ENCODE assay signal across 9 cellular contexts in genomic region chr1:117370509-117370908, GRCh38. TPM values are rescaled to one million over a fixed set of nuclear protein-coding genes. Genes with fewer than 3 reads are reported as not detected.
DNase-seq lines count a peak whose midpoint lies in the region; TF ChIP-seq lines count a peak whose summit lies in the region.
"Had no signal": no experiment of that assay in that cellular context is flagged by ENCODE, and none has a peak within 500 bp of the region (broad histone marks: within the 10 kb centered on the region; RNA-seq: fewer than 3 reads in every experiment).

No MANE protein-coding gene starts in this region.

- H3K4me2 ChIP-seq in MM.1S (ENCODE audit: low read depth, low read length): peak overlapping the region; percentile 77

- no peaks in the 10 kb centered on the region for H3K36me3 ChIP-seq in CD4-positive, alpha-beta memory T cell (ENCODE audit: insufficient read depth, low read length)
- no peaks in the 10 kb centered on the region for H3K36me3 ChIP-seq in MM.1S (replicated peaks; ENCODE audit: insufficient read depth, low read length)
- no peaks in the 10 kb centered on the region for H3K36me3 ChIP-seq in duodenal mucosa (ENCODE audit: control insufficient read depth in 1 of 2, insufficient read depth in 2 of 2, low read length in 2 of 2)
- H3K36me3 ChIP-seq in adrenal gland (replicated peaks in 1 of 2): no peaks in the 10 kb centered on the region

- H3K4me1 Mint-ChIP-seq in CD4-positive, alpha-beta memory T cell: peaks cover 41 to 76% (median 59%) of the 10 kb centered on the region in 4 donors
- H3K4me1 Mint-ChIP-seq in nephron progenitor cell: peaks cover 63% of the 10 kb centered on the region

- no peak for DNase-seq in CD4-positive, alpha-beta memory T cell
- DNase-seq in MM.1S: no peak
- DNase-seq in nephron progenitor cell: no peak
- DNase-seq in NCI-H1105 treated with DMSO at 0.1 percent for 48 hours (lab: John Stamatoyannopoulos, UW): no peak
- DNase-seq in NCI-H446 treated with DMSO at 0.1 percent for 48 hours (lab: John Stamatoyannopoulos, UW): no peak
- no peak for DNase-seq in adrenal gland
- DNase-seq in NCI-H2081 treated with DMSO at 0.1 percent for 48 hours (lab: John Stamatoyannopoulos, UW): no peak
- DNase-seq: stimulated activated CD4-positive, alpha-beta T cell treated with anti-CD3 and anti-CD28 coated beads, Interleukin-4, amount 100 ng/mL, for 24 hours had no signal

- no peaks in the 10 kb centered on the region for H3K9me3 ChIP-seq in CD4-positive, alpha-beta memory T cell (ENCODE audit: control insufficient read depth in 1 of 2, low read length in 2 of 2)
- H3K9me3 ChIP-seq in MM.1S (replicated peaks; ENCODE audit: insufficient read depth, low read length) (no peaks in the 10 kb centered on the region), duodenal mucosa (ENCODE audit: control insufficient read depth in 1 of 2, low read length in 2 of 2) (no peaks in the 10 kb centered on the region), adrenal gland (replicated peaks in 1 of 3) (no peaks in the 10 kb centered on the region)

- H3K36me3 Mint-ChIP-seq in CD4-positive, alpha-beta memory T cell: peaks cover 2 to 17% of the 10 kb centered on the region in 2 donors
- peaks cover 13% of the 10 kb centered on the region for H3K36me3 Mint-ChIP-seq in nephron progenitor cell (ENCODE audit: low read depth)

- no peak overlapping the region for H3K9ac ChIP-seq in MM.1S (ENCODE audit: low read length)
- H3K9ac ChIP-seq in duodenal mucosa (ENCODE audit: low read depth in 1 of 2, low read length in 2 of 2): peak overlapping the region in 1 of 2 donors; percentile 75

- H2AFZ ChIP-seq in MM.1S (ENCODE audit: low read length): no peak overlapping the region

- no peak for TF ChIP-seq POLR2A in adrenal gland (IDR thresholded peaks at IDR 0.05)

- TF ChIP-seq CTCF in MM.1S (IDR thresholded peaks at IDR 0.05; ENCODE audit: low read length) (no peak), nephron progenitor cell (IDR thresholded peaks at IDR 0.05) (no peak), adrenal gland (IDR thresholded peaks at IDR 0.05) (no peak)

- H3K4me3 ChIP-seq in CD4-positive, alpha-beta memory T cell (ENCODE audit: low read length in 2 of 2): peak overlapping the region in 1 of 2 donors; percentile 42
- H3K4me3 ChIP-seq in MM.1S (ENCODE audit: low read length): peak overlapping the region; percentile 87
- peak overlapping the region; percentile 82 to 88 for H3K4me3 ChIP-seq in duodenal mucosa (ENCODE audit: low read depth in 1 of 2, low read length in 2 of 2)
- H3K4me3 ChIP-seq in adrenal gland: peak overlapping the region in 1 of 4 donors; percentile 97

- peak overlapping the region; percentile 56 to 97 (median 82) for H3K4me3 Mint-ChIP-seq in CD4-positive, alpha-beta memory T cell
- peak overlapping the region; percentile 90 for H3K4me3 Mint-ChIP-seq in nephron progenitor cell

- H3K27me3 Mint-ChIP-seq in CD4-positive, alpha-beta memory T cell: no peaks in the 10 kb centered on the region
- no peaks in the 10 kb centered on the region for H3K27me3 Mint-ChIP-seq in nephron progenitor cell (ENCODE audit: low read depth, poor library complexity)

- H3K27ac Mint-ChIP-seq in CD4-positive, alpha-beta memory T cell: peak overlapping the region in 3 of 7 donors; percentile 16 to 88 (median 37)
- no peak overlapping the region for H3K27ac Mint-ChIP-seq in nephron progenitor cell

- no peak overlapping the region for H3K27ac ChIP-seq in CD4-positive, alpha-beta memory T cell (ENCODE audit: low read depth, low read length)
- no peak overlapping the region for H3K27ac ChIP-seq in MM.1S (ENCODE audit: low read length)
- no peak overlapping the region for H3K27ac ChIP-seq in duodenal mucosa (ENCODE audit: low read depth, low read length)
- no peak overlapping the region for H3K27ac ChIP-seq in adrenal gland

- POLR2A ChIA-PET in CD4-positive, alpha-beta memory T cell (lab: Charles Lee; ENCODE audit: partially characterized antibody): no interaction called here

- H3K27me3 ChIP-seq in CD4-positive, alpha-beta memory T cell (ENCODE audit: insufficient read depth, low read length): no peaks in the 10 kb centered on the region
- H3K27me3 ChIP-seq in MM.1S (replicated peaks; ENCODE audit: insufficient read depth, low read length): no peaks in the 10 kb centered on the region
- H3K27me3 ChIP-seq in duodenal mucosa (ENCODE audit: control insufficient read depth in 1 of 2, insufficient read depth in 2 of 2, low read length in 2 of 2): no peaks in the 10 kb centered on the region
- H3K27me3 ChIP-seq in adrenal gland: no peaks in the 10 kb centered on the region

- CTCF ChIA-PET in CD4-positive, alpha-beta memory T cell (lab: Charles Lee; ENCODE audit: partially characterized antibody): no interaction called here

- no peaks in the 10 kb centered on the region for H4K20me1 ChIP-seq in MM.1S (ENCODE audit: insufficient read depth, low read length)

- intact Hi-C loops in CD4-positive, alpha-beta memory T cell (cut with micrococcal nuclease): no loop called here
- intact Hi-C loops in adrenal gland (cut with DNase I): no loop called here

- H3K4me1 ChIP-seq in CD4-positive, alpha-beta memory T cell (ENCODE audit: insufficient read depth, low read length): peaks cover 68% of the 10 kb centered on the region
- H3K4me1 ChIP-seq in MM.1S (ENCODE audit: low read length) (0 out of 2 replicates have a peak, but pooled peaks cover 2% of the 10 kb centered on the region), duodenal mucosa (ENCODE audit: control insufficient read depth in 1 of 2, insufficient read depth in 2 of 2, low read length in 2 of 2) (peaks cover 20 to 35% of the 10 kb centered on the region in 2 donors), adrenal gland (replicated peaks in 1 of 2) (peaks cover 5 to 57% of the 10 kb centered on the region in 2 donors)

- 0 out of 2 replicates have a peak, but pooled peaks cover 8% of the 10 kb centered on the region for H3F3A ChIP-seq in MM.1S (ENCODE audit: insufficient read depth, low read length)

- H3K79me2 ChIP-seq in MM.1S (ENCODE audit: low read length): peaks cover 90% of the 10 kb centered on the region

- no peaks in the 10 kb centered on the region for H3K9me2 ChIP-seq in MM.1S (replicated peaks; ENCODE audit: insufficient read depth, low read length)

- H3K9me3 Mint-ChIP-seq in CD4-positive, alpha-beta memory T cell: peaks cover 0 to 3% (median 0%) of the 10 kb centered on the region in 8 donors
- H3K9me3 Mint-ChIP-seq in nephron progenitor cell: no peaks in the 10 kb centered on the region

RNA-seq across cellular contexts. Expression of gene MAN1A2, which starts 3.3 kb away (rescaled TPM):
- total RNA-seq in CD4-positive, alpha-beta memory T cell: 10 to 100 TPM; 57.0 to 66.5 TPM
- 10 to 100 TPM; 17.5 to 24.1 TPM for polyA plus RNA-seq in CD4-positive, alpha-beta memory T cell
- 10 to 100 TPM; 29.0 to 45.2 (median 36.8) TPM for total RNA-seq in adrenal gland
- 10 to 100 TPM in 1 of 3 donors, 1 to 10 TPM in 2; 4.4 to 31.2 (median 7.2) TPM for polyA plus RNA-seq in adrenal gland
